ENCODE assay signal across 32 cellular contexts in genomic region chr2:19292007-19292406, GRCh38.
DNase-seq lines count a peak whose midpoint lies in the region; ATAC-seq, FAIRE-seq and TF ChIP-seq lines count a peak whose summit lies in the region.
"Had no signal": no experiment of that assay in that cellular context is flagged by ENCODE, and none has a peak within 500 bp of the region (broad histone marks: within the 10 kb centered on the region; RNA-seq: fewer than 3 reads in every experiment).

No MANE protein-coding gene starts in this region.

- no peaks in the 10 kb centered on the region for H3K9me3 ChIP-seq in MG63
- H3K9me3 ChIP-seq in heart left ventricle, result no peaks in the 10 kb centered on the region
- H3K9me3 ChIP-seq in osteoblast (ENCODE audit: low read depth, low read length), result no peaks in the 10 kb centered on the region
- no peaks in the 10 kb centered on the region for H3K9me3 ChIP-seq in HepG2 (ENCODE audit: low read length)
- H3K9me3 ChIP-seq in CD8-positive, alpha-beta T cell (ENCODE audit: low read length), result no peaks in the 10 kb centered on the region
- H3K9me3 ChIP-seq: adrenal gland, esophagus squamous epithelium, neutrophil had no signal

- no peaks in the 10 kb centered on the region for H3K9me3 Mint-ChIP-seq in CD8-positive, alpha-beta T cell
- H3K9me3 Mint-ChIP-seq: activated CD8-positive, alpha-beta T cell treated with anti-CD3 and anti-CD28 coated beads for 36 hours; endodermal cell had no signal

- intact Hi-C loops in heart left ventricle (cut with DNase I), result no loop called here
- intact Hi-C loops in HepG2 (cut with micrococcal nuclease; ENCODE audit: unreplicated experiment), result no loop called here
- intact Hi-C loops in CD8-positive, alpha-beta T cell (cut with DNase I, micrococcal nuclease), result no loop called here

- in situ Hi-C loops in HepG2 (cut with HindIII; ENCODE audit: extremely low pct_ligation_motif_present, low pct_unique_long_range_greater_than_20kb), result no loop called here

- H3K27me3 Mint-ChIP-seq in CD8-positive, alpha-beta T cell (ENCODE audit: low read depth), result no peaks in the 10 kb centered on the region
- H3K27me3 Mint-ChIP-seq: activated CD8-positive, alpha-beta T cell treated with anti-CD3 and anti-CD28 coated beads for 36 hours had no signal

- peaks cover 0 to 6% (median 0%) of the 10 kb centered on the region in 12 donors for H3K4me1 ChIP-seq in heart left ventricle
- peaks cover 4% of the 10 kb centered on the region for H3K4me1 ChIP-seq in osteoblast (ENCODE audit: insufficient read depth, low read length)
- H3K4me1 ChIP-seq in HepG2 (ENCODE audit: insufficient read depth, low read length), result no peaks in the 10 kb centered on the region
- no peaks in the 10 kb centered on the region for H3K4me1 ChIP-seq in CD8-positive, alpha-beta T cell (ENCODE audit: insufficient read depth, low read length)
- H3K4me1 ChIP-seq: esophagus squamous epithelium had no signal

- TF ChIP-seq POLR2A in heart left ventricle (IDR thresholded peaks at IDR 0.05) (no peak), HepG2 (IDR thresholded peaks at IDR 0.05; ENCODE audit: insufficient read depth in 1 of 2, low read depth in 2 of 2, low read length in 2 of 2) (no peak)

- H3K4me3 Mint-ChIP-seq in CD8-positive, alpha-beta T cell, result no peak overlapping the region
- H3K4me3 Mint-ChIP-seq: activated CD8-positive, alpha-beta T cell treated with anti-CD3 and anti-CD28 coated beads for 36 hours; endodermal cell had no signal

- peak overlapping the region; percentile 72 for H2AFZ ChIP-seq in osteoblast (ENCODE audit: low read length)
- H2AFZ ChIP-seq in HepG2 (ENCODE audit: low read length), result no peak overlapping the region

- no peaks in the 10 kb centered on the region for H3K79me2 ChIP-seq in osteoblast (ENCODE audit: insufficient read depth, low read length)
- no peaks in the 10 kb centered on the region for H3K79me2 ChIP-seq in HepG2 (ENCODE audit: insufficient read depth, low read length)

- CTCF ChIA-PET in HepG2 (lab: Yijun Ruan, JAX; ENCODE audit: low intra/inter-chr PET ratio, low total read pairs), result no interaction called here
- CTCF ChIA-PET in CD8-positive, alpha-beta T cell (lab: Charles Lee), result no interaction called here

- H3K27ac ChIP-seq in heart left ventricle (no peak overlapping the region), osteoblast (ENCODE audit: low read depth, low read length) (no peak overlapping the region), HepG2 (ENCODE audit: extremely low read length, insufficient read depth, low read length) (no peak overlapping the region)
- H3K27ac ChIP-seq in CD8-positive, alpha-beta T cell (ENCODE audit: low read depth, low read length), result no peak overlapping the region
- H3K27ac ChIP-seq: adrenal gland, brain microvascular endothelial cell, esophagus squamous epithelium, neutrophil had no signal

- H3K4me1 Mint-ChIP-seq in CD8-positive, alpha-beta T cell (ENCODE audit: low read depth), result peaks cover 3% of the 10 kb centered on the region
- H3K4me1 Mint-ChIP-seq: endodermal cell had no signal

- peak; percentile 20 for DNase-seq in NCI-H2029 (lab: John Stamatoyannopoulos, UW)
- no peak for DNase-seq in NCI-H2029 treated with DMSO at 0.1 percent for 48 hours (lab: John Stamatoyannopoulos, UW)
- DNase-seq in MG63, result peak; percentile 39
- DNase-seq in heart left ventricle, result peak in 2 of 5 donors; percentile 27 to 34
- no peak for DNase-seq in osteoblast (ENCODE audit: insufficient read length, low spot score, missing footprints)
- no peak for DNase-seq in activated CD4-positive, CD25-positive, alpha-beta regulatory T cell treated with anti-CD3 and anti-CD28 coated beads, Interleukin-2, amount 50 U/mL, for 72 hours
- no peak for DNase-seq in HepG2 (ENCODE audit: low spot score)
- no peak for DNase-seq in CD8-positive, alpha-beta T cell
- DNase-seq: 8988T; activated CD4-positive, alpha-beta T cell treated with anti-CD3 and anti-CD28 coated beads for 1 hour; activated CD8-positive, alpha-beta T cell treated with anti-CD3 and anti-CD28 coated beads for 36 hours; activated effector memory CD4-positive, alpha-beta T cell treated with Interleukin-2 at 50 U/mL for 16 hours; activated T-cell treated with anti-CD3 and anti-CD28 coated beads for 4 hours; brain microvascular endothelial cell; cortex of kidney; DMS79 treated with DMSO at 0.1 percent for 48 hours; endodermal cell; esophagus squamous epithelium; islet precursor cell; NCI-H1092; NCI-H187; NCI-H526 treated with DMSO at 0.1 percent for 48 hours; OCI-M1; SHP77 treated with DMSO at 0.1 percent for 48 hours; small intestine; stimulated activated CD4-positive, alpha-beta T cell treated with anti-CD3 and anti-CD28 coated beads, Interleukin-2, amount 100 ng/mL, for 24 hours; substantia nigra had no signal

- H3K36me3 ChIP-seq in MG63 (no peaks in the 10 kb centered on the region), heart left ventricle (no peaks in the 10 kb centered on the region), osteoblast (ENCODE audit: insufficient read depth, low read length) (no peaks in the 10 kb centered on the region), HepG2 (replicated peaks in 1 of 2; ENCODE audit: control insufficient read depth in 1 of 2, insufficient read depth in 2 of 2, low read length in 2 of 2) (no peaks in the 10 kb centered on the region)
- no peaks in the 10 kb centered on the region for H3K36me3 ChIP-seq in CD8-positive, alpha-beta T cell (ENCODE audit: insufficient read depth, low read length)
- H3K36me3 ChIP-seq: adrenal gland, brain microvascular endothelial cell, esophagus squamous epithelium, neutrophil had no signal

- H3K4me3 ChIP-seq in MG63 (no peak overlapping the region), heart left ventricle (peak overlapping the region in 4 of 12 donors; percentile 11 to 22 (median 14)), osteoblast (ENCODE audit: insufficient read depth, low read length) (peak overlapping the region; percentile 45), HepG2 (replicated peaks in 1 of 3; ENCODE audit: insufficient read depth in 1 of 3, low read depth in 2 of 3, low read length in 3 of 3) (no peak overlapping the region)
- no peak overlapping the region for H3K4me3 ChIP-seq in CD8-positive, alpha-beta T cell (ENCODE audit: low read depth, low read length)
- H3K4me3 ChIP-seq: esophagus squamous epithelium had no signal

- no peaks in the 10 kb centered on the region for H3K36me3 Mint-ChIP-seq in CD8-positive, alpha-beta T cell

- WGBS in heart left ventricle, 4 donors, result 42 to 80% (median 53%) methylated on average over 5 of the region's 5 CpGs
- 17% methylated on average over 5 of the region's 5 CpGs for WGBS in HepG2 (ENCODE audit: low lambda C conversion rate)

- H3K27me3 ChIP-seq in MG63, result no peaks in the 10 kb centered on the region
- no peaks in the 10 kb centered on the region for H3K27me3 ChIP-seq in heart left ventricle
- no peaks in the 10 kb centered on the region for H3K27me3 ChIP-seq in osteoblast (ENCODE audit: insufficient read depth, low read length)
- H3K27me3 ChIP-seq in HepG2 (ENCODE audit: control insufficient read depth in 1 of 2, insufficient read depth in 2 of 2, low read length in 2 of 2), result no peaks in the 10 kb centered on the region
- no peaks in the 10 kb centered on the region for H3K27me3 ChIP-seq in CD8-positive, alpha-beta T cell (ENCODE audit: insufficient read depth, low read length)
- H3K27me3 ChIP-seq: adrenal gland, brain microvascular endothelial cell, esophagus squamous epithelium, neutrophil had no signal

- ATAC-seq in heart left ventricle (peak; percentile 26 to 93 (median 71)), HepG2 (no peak)
- ATAC-seq in CD8-positive, alpha-beta T cell, result no peak
- ATAC-seq: activated CD8-positive, alpha-beta T cell treated with anti-CD3 and anti-CD28 coated beads for 36 hours had no signal

- H3K27ac Mint-ChIP-seq in CD8-positive, alpha-beta T cell, result no peak overlapping the region
- H3K27ac Mint-ChIP-seq: activated CD8-positive, alpha-beta T cell treated with anti-CD3 and anti-CD28 coated beads for 36 hours; endodermal cell had no signal

- no TSS peak for BruUV-seq in HepG2 (replicated peaks; lab: Mats Ljungman, UMichigan)

- POLR2A ChIA-PET in HepG2 (lab: Yijun Ruan, JAX), result no interaction called here
- POLR2A ChIA-PET in CD8-positive, alpha-beta T cell (lab: Charles Lee), result no interaction called here

- no peak for FAIRE-seq in HepG2 (lab: Jason Lieb, UNC)
- FAIRE-seq: GM12891, H54, small intestine, TTC549 had no signal

- no peak for TF ChIP-seq RAD21 in HepG2 (CRISPR knock-in tag; IDR thresholded peaks at IDR 0.05)

- TF ChIP-seq CTCF in heart left ventricle (IDR thresholded peaks at IDR 0.05) (no peak), osteoblast (IDR thresholded peaks at IDR 0.05; ENCODE audit: extremely low read depth, low read depth, low read length) (no peak), HepG2 (CRISPR knock-in tag; IDR thresholded peaks at IDR 0.05) (no peak)
- no peak for TF ChIP-seq CTCF in CD8-positive, alpha-beta T cell (IDR thresholded peaks at IDR 0.05)

- H4K20me1 ChIP-seq in osteoblast (ENCODE audit: insufficient read depth, low read length), result no peaks in the 10 kb centered on the region
- H4K20me1 ChIP-seq in HepG2 (ENCODE audit: insufficient read depth, low read length), result no peaks in the 10 kb centered on the region

- TF ChIP-seq EP300 in HepG2 (IDR thresholded peaks at IDR 0.05; ENCODE audit: low read depth in 2 of 2, low read length in 2 of 2), result no peak
- no peak for TF ChIP-seq EP300 in HepG2 (CRISPR knock-in tag; IDR thresholded peaks at IDR 0.05; ENCODE audit: borderline replicate concordance)

- H3K4me2 ChIP-seq in osteoblast (ENCODE audit: insufficient read depth, low read length) (peak overlapping the region; percentile 71), HepG2 (ENCODE audit: low read depth, low read length) (no peak overlapping the region)

- H3K9ac ChIP-seq in HepG2 (ENCODE audit: insufficient read depth, low read depth, low read length), result no peak overlapping the region

TF ChIP-seq in HepG2, 621 proteins besides CTCF, POLR2A, EP300 and RAD21:
- no peak for TF ChIP-seq ZBTB8A (CRISPR knock-in tag; IDR thresholded peaks at IDR 0.05; ENCODE audit: borderline replicate concordance, low read depth)
- no peak for TF ChIP-seq LCORL (IDR thresholded peaks at IDR 0.05)
- TF ChIP-seq LCORL (CRISPR knock-in tag; IDR thresholded peaks at IDR 0.05), result no peak
- TF ChIP-seq POLR2AphosphoS2 (IDR thresholded peaks at IDR 0.05; ENCODE audit: low read depth, low read length), result no peak

Comparison
In these comparisons a context has a peak if more than half of its experiments do, and no peak if none do; other contexts are left out.
1. DNase-seq: peak in NCI-H2029 (single experiment) and MG63 (single experiment); none in NCI-H2029 treated with DMSO at 0.1 percent for 48 hours (single experiment), osteoblast (single experiment), activated CD4-positive, CD25-positive, alpha-beta regulatory T cell treated with anti-CD3 and anti-CD28 coated beads, Interleukin-2, amount 50 U/mL, for 72 hours (single experiment), HepG2 (single experiment) and CD8-positive, alpha-beta T cell (0 of 7).
2. ATAC-seq: peak in heart left ventricle (4 of 4); none in HepG2 (single experiment) and CD8-positive, alpha-beta T cell (single experiment).